In the genomic region with DNA sequence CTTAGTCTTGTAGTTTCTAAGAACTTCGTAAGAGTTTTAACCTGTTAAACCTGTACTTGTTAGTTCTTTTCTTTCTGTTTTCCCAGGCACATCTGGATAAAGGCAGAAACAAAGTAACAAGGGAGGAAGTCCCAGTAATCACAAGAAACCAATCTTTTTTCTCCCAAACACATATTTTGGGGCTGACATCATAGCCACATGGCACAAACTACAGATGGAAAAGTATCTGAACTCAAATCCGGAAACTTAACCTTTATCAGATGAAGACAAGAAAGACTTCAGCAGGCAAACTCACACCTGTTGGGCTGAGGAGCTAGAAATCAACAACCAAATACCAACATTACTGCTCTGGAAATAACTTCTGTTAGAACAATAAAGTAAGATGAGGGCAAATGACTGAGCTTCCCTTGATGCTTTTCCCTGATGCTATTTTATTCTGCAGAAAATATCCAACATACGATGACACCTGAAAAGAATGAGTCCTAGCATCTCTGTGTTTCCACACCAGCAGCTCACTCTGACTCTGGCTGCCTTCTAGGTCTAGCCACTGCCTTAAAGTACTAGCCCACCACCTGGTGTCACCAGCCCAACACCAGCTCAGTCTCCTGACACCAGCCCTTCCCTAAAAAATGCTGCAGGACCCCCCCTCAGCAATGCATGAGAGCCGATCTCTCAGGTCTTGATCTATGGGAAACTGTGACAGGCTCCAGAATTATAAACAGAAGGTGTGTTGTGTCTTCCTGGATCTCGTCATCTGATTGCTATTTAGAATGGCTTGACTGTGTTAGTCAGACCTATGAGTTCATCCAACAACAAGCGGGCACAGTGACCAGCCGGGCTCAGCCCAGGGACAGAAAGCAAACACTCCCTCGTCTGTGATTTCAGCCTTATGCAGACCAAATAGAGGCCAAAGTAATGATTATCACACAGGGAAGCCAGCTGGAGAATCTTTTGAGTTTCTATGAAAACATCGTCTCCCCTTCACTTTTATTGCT, we compare ENCODE assay signal across 9 cellular contexts.
DNase-seq lines count a peak whose midpoint lies in the region; ATAC-seq and TF ChIP-seq lines count a peak whose summit lies in the region.
"Had no signal": no experiment of that assay in that cellular context is flagged by ENCODE, and none has a peak within 500 bp of the region (broad histone marks: within the 10 kb centered on the region; RNA-seq: fewer than 3 reads in every experiment).

No MANE protein-coding gene starts in this region.

- no peak overlapping the region for H3K27ac Mint-ChIP-seq in GM23338

- H3K4me1 ChIP-seq in GM23338 (ENCODE audit: insufficient read depth) (0 out of 2 replicates have a peak, but pooled peaks cover 10% of the 10 kb centered on the region), right cardiac atrium (ENCODE audit: control insufficient read depth, insufficient read depth, low read length) (peaks cover 2% of the 10 kb centered on the region), skeletal muscle tissue (ENCODE audit: control insufficient read depth in 3 of 3, insufficient read depth in 3 of 3, low read length in 3 of 3) (peaks cover 4 to 8% (median 4%) of the 10 kb centered on the region in 3 donors)

- peak; percentile 73 for ATAC-seq in GM23338
- ATAC-seq in right cardiac atrium, result peak; percentile 40 to 73

- DNase-seq in GM23338 (ENCODE audit: low spot score) (no peak), amniotic epithelial cell (ENCODE audit: low read depth) (peak; percentile 82), right cardiac atrium (peak; percentile 42 to 64 (median 64)), mesenteric fat pad (ENCODE audit: low spot score) (no peak), NCI-H524 treated with DMSO at 0.1 percent for 48 hours (lab: John Stamatoyannopoulos, UW) (no peak), NCI-H2107 treated with DMSO at 0.1 percent for 48 hours (lab: John Stamatoyannopoulos, UW; ENCODE audit: unreplicated experiment) (no peak), GM10266 (ENCODE audit: extremely low spot score) (no peak)
- DNase-seq: erythroblast had no signal

- H3K36me3 ChIP-seq in GM23338 (ENCODE audit: insufficient read depth) (no peaks in the 10 kb centered on the region), skeletal muscle tissue (ENCODE audit: control insufficient read depth in 3 of 3, insufficient read depth in 3 of 3, low read length in 3 of 3) (no peaks in the 10 kb centered on the region)

- H3K27ac ChIP-seq in GM23338 (ENCODE audit: low read depth) (no peak overlapping the region), right cardiac atrium (ENCODE audit: low read length) (peak overlapping the region; percentile 25), skeletal muscle tissue (ENCODE audit: low read depth, low read length) (peak overlapping the region; percentile 54)

- no peaks in the 10 kb centered on the region for H3K9me3 Mint-ChIP-seq in GM23338

- H3K4me1 Mint-ChIP-seq in GM23338, result peaks cover 17% of the 10 kb centered on the region

- TF ChIP-seq CTCF in GM23338 (conservative IDR thresholded peaks at IDR 0.05; ENCODE audit: low read depth in 2 of 2), result peak in 1 of 2 experiments; percentile 34; a peak in 2 of 4 replicates
- TF ChIP-seq CTCF in GM10266 (IDR thresholded peaks at IDR 0.05; ENCODE audit: control insufficient read depth, insufficient read depth, low read depth, missing control alignments), result no peak

- intact Hi-C loops in right cardiac atrium (cut with DNase I), result no loop called here

- no peaks in the 10 kb centered on the region for H3K36me3 Mint-ChIP-seq in GM23338 (ENCODE audit: low read depth)

- H3K4me3 ChIP-seq in GM23338 (no peak overlapping the region), right cardiac atrium (ENCODE audit: low read length) (no peak overlapping the region), skeletal muscle tissue (ENCODE audit: low read length in 3 of 3) (no peak overlapping the region)

- 51% methylated on average over 9 of the region's 9 CpGs for WGBS in right cardiac atrium

- H3K9ac ChIP-seq in skeletal muscle tissue (ENCODE audit: low read depth in 1 of 3, low read length in 3 of 3), result no peak overlapping the region

- H3K9me2 ChIP-seq in GM23338 (ENCODE audit: insufficient read depth), result no peaks in the 10 kb centered on the region

- no peaks in the 10 kb centered on the region for H3K79me2 ChIP-seq in GM23338 (replicated peaks; ENCODE audit: insufficient read depth)

- no peaks in the 10 kb centered on the region for H3K27me3 ChIP-seq in GM23338 (ENCODE audit: insufficient read depth)
- no peaks in the 10 kb centered on the region for H3K27me3 ChIP-seq in right cardiac atrium (ENCODE audit: control insufficient read depth, insufficient read depth)
- no peaks in the 10 kb centered on the region for H3K27me3 ChIP-seq in skeletal muscle tissue (ENCODE audit: control insufficient read depth in 3 of 3, insufficient read depth in 3 of 3, low read length in 3 of 3)

- no peaks in the 10 kb centered on the region for H3K27me3 Mint-ChIP-seq in GM23338 (ENCODE audit: insufficient read depth, low read depth, poor library complexity)

- no peaks in the 10 kb centered on the region for H3K9me3 ChIP-seq in right cardiac atrium (ENCODE audit: control insufficient read depth, low read length)
- no peaks in the 10 kb centered on the region for H3K9me3 ChIP-seq in skeletal muscle tissue (ENCODE audit: control insufficient read depth in 3 of 3, low read length in 3 of 3)

- H2AFZ ChIP-seq in GM23338, result no peak overlapping the region; the same call in 1 of the 2 replicates

- no peak overlapping the region for H3K4me2 ChIP-seq in GM23338

- no peaks in the 10 kb centered on the region for H3F3A ChIP-seq in GM23338 (replicated peaks; ENCODE audit: low read depth)

- no peaks in the 10 kb centered on the region for H4K20me1 ChIP-seq in GM23338 (replicated peaks; ENCODE audit: insufficient read depth)

- no peak overlapping the region for H3K4me3 Mint-ChIP-seq in GM23338

TF ChIP-seq in GM23338, 12 proteins besides CTCF, POLR2A, EP300 and RAD21 (continues in another document):
- no peak for TF ChIP-seq JUNB (IDR thresholded peaks at IDR 0.05; ENCODE audit: unreplicated experiment)
- TF ChIP-seq POLR2AphosphoS5 (IDR thresholded peaks at IDR 0.05; ENCODE audit: low read depth), result no peak
- TF ChIP-seq CREB1 (CRISPR knock-in tag; IDR thresholded peaks at IDR 0.05; ENCODE audit: low read depth), result no peak
- no peak for TF ChIP-seq NANOG (IDR thresholded peaks at IDR 0.05; ENCODE audit: borderline replicate concordance)
- TF ChIP-seq EZH2 (IDR thresholded peaks at IDR 0.05; ENCODE audit: low read depth, unreplicated experiment), result no peak
- no peak for TF ChIP-seq EZH2phosphoT487 (IDR thresholded peaks at IDR 0.05; ENCODE audit: unreplicated experiment)
- TF ChIP-seq, protein P1, sequence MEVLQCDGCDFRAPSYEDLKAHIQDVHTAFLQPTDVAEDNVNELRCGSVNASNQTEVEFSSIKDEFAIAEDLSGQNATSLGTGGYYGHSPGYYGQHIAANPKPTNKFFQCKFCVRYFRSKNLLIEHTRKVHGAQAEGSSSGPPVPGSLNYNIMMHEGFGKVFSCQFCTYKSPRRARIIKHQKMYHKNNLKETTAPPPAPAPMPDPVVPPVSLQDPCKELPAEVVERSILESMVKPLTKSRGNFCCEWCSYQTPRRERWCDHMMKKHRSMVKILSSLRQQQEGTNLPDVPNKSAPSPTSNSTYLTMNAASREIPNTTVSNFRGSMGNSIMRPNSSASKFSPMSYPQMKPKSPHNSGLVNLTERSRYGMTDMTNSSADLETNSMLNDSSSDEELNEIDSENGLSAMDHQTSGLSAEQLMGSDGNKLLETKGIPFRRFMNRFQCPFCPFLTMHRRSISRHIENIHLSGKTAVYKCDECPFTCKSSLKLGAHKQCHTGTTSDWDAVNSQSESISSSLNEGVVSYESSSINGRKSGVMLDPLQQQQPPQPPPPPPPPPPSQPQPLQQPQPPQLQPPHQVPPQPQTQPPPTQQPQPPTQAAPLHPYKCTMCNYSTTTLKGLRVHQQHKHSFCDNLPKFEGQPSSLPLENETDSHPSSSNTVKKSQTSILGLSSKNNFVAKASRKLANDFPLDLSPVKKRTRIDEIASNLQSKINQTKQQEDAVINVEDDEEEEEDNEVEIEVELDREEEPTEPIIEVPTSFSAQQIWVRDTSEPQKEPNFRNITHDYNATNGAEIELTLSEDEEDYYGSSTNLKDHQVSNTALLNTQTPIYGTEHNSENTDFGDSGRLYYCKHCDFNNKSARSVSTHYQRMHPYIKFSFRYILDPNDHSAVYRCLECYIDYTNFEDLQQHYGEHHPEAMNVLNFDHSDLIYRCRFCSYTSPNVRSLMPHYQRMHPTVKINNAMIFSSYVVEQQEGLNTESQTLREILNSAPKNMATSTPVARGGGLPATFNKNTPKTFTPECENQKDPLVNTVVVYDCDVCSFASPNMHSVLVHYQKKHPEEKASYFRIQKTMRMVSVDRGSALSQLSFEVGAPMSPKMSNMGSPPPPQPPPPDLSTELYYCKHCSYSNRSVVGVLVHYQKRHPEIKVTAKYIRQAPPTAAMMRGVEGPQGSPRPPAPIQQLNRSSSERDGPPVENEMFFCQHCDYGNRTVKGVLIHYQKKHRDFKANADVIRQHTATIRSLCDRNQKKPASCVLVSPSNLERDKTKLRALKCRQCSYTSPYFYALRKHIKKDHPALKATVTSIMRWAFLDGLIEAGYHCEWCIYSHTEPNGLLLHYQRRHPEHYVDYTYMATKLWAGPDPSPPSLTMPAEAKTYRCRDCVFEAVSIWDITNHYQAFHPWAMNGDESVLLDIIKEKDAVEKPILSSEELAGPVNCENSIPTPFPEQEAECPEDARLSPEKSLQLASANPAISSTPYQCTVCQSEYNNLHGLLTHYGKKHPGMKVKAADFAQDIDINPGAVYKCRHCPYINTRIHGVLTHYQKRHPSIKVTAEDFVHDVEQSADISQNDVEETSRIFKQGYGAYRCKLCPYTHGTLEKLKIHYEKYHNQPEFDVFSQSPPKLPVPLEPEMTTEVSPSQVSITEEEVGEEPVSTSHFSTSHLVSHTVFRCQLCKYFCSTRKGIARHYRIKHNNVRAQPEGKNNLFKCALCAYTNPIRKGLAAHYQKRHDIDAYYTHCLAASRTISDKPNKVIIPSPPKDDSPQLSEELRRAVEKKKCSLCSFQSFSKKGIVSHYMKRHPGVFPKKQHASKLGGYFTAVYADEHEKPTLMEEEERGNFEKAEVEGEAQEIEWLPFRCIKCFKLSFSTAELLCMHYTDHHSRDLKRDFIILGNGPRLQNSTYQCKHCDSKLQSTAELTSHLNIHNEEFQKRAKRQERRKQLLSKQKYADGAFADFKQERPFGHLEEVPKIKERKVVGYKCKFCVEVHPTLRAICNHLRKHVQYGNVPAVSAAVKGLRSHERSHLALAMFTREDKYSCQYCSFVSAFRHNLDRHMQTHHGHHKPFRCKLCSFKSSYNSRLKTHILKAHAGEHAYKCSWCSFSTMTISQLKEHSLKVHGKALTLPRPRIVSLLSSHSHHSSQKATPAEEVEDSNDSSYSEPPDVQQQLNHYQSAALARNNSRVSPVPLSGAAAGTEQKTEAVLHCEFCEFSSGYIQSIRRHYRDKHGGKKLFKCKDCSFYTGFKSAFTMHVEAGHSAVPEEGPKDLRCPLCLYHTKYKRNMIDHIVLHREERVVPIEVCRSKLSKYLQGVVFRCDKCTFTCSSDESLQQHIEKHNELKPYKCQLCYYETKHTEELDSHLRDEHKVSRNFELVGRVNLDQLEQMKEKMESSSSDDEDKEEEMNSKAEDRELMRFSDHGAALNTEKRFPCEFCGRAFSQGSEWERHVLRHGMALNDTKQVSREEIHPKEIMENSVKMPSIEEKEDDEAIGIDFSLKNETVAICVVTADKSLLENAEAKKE (CRISPR knock-in tag; IDR thresholded peaks at IDR 0.05), result no peak

Comparison
In these comparisons a context has a peak if more than half of its experiments do, and no peak if none do; other contexts are left out.
1. DNase-seq: peak in amniotic epithelial cell (single experiment) and right cardiac atrium (3 of 3); none in GM23338 (single experiment), mesenteric fat pad (single experiment), NCI-H524 treated with DMSO at 0.1 percent for 48 hours (single experiment), NCI-H2107 treated with DMSO at 0.1 percent for 48 hours (single experiment) and GM10266 (single experiment).